1 cellular context compared by ENCODE assay signal in genomic region chr9:94666364-94667099, GRCh38.
TF ChIP-seq lines count a peak whose summit lies in the region.

No MANE protein-coding gene starts in this region.

TF ChIP-seq in HepG2, 621 proteins besides CTCF, POLR2A, EP300 and RAD21 (continued from another document and continues in another):
- TF ChIP-seq GMEB1 (CRISPR knock-in tag; IDR thresholded peaks at IDR 0.05; ENCODE audit: borderline replicate concordance), result no peak
- no peak for TF ChIP-seq ZNF572 (CRISPR knock-in tag; IDR thresholded peaks at IDR 0.05)
- no peak for TF ChIP-seq MXD1 (CRISPR knock-in tag; IDR thresholded peaks at IDR 0.05)
- no peak for TF ChIP-seq THRA (CRISPR knock-in tag; IDR thresholded peaks at IDR 0.05; ENCODE audit: borderline replicate concordance)
- TF ChIP-seq PAXIP1 (CRISPR knock-in tag; conservative IDR thresholded peaks at IDR 0.05), result peak; percentile 33; the same call in 1 of the 2 replicates
- peak; percentile 18; the same call in 1 of the 2 replicates for TF ChIP-seq ARID5B (CRISPR knock-in tag; IDR thresholded peaks at IDR 0.05)
- TF ChIP-seq SNAPC4 (CRISPR knock-in tag; IDR thresholded peaks at IDR 0.05), result no peak
- peak; percentile 20; the same call in 1 of the 2 replicates for TF ChIP-seq MAFG (CRISPR knock-in tag; IDR thresholded peaks at IDR 0.05)
- TF ChIP-seq ATF3 (CRISPR knock-in tag; IDR thresholded peaks at IDR 0.05), result no peak
- no peak for TF ChIP-seq GPBP1L1 (CRISPR knock-in tag; IDR thresholded peaks at IDR 0.05)
- TF ChIP-seq FOXJ3 (CRISPR knock-in tag; IDR thresholded peaks at IDR 0.05; ENCODE audit: borderline replicate concordance), result peak; percentile 14; the same call in 1 of the 2 replicates
- TF ChIP-seq CREBL2 (CRISPR knock-in tag; IDR thresholded peaks at IDR 0.05; ENCODE audit: borderline replicate concordance), result no peak
- TF ChIP-seq ZNF451 (CRISPR knock-in tag; IDR thresholded peaks at IDR 0.05), result no peak
- TF ChIP-seq LCORL (IDR thresholded peaks at IDR 0.05), result no peak
- peak; percentile 69 for TF ChIP-seq LCORL (CRISPR knock-in tag; IDR thresholded peaks at IDR 0.05)
- peak; percentile 31; the same call in 1 of the 2 replicates for TF ChIP-seq ZFP91 (CRISPR knock-in tag; IDR thresholded peaks at IDR 0.05; ENCODE audit: borderline replicate concordance)
- TF ChIP-seq THAP9 (CRISPR knock-in tag; IDR thresholded peaks at IDR 0.05; ENCODE audit: borderline replicate concordance), result no peak
- no peak for TF ChIP-seq ZBTB26 (CRISPR knock-in tag; IDR thresholded peaks at IDR 0.05; ENCODE audit: borderline replicate concordance)
- no peak for TF ChIP-seq YY1 (IDR thresholded peaks at IDR 0.05; ENCODE audit: insufficient read depth, insufficient replicate concordance, low read depth, low read length)
- TF ChIP-seq ZNF12 (CRISPR knock-in tag; IDR thresholded peaks at IDR 0.05), result no peak
- no peak for TF ChIP-seq ZNF225 (CRISPR knock-in tag; IDR thresholded peaks at IDR 0.05)
